1 cellular context compared by ENCODE assay signal in genomic region chr14:90005939-90006530, GRCh38.
TF ChIP-seq lines count a peak whose summit lies in the region.

No MANE protein-coding gene starts in this region.

TF ChIP-seq in K562, 482 proteins besides CTCF, POLR2A, EP300 and RAD21 (continued from another document and continues in another):
- TF ChIP-seq RNF219 (CRISPR knock-in tag; IDR thresholded peaks at IDR 0.05) = no peak
- no peak for TF ChIP-seq NCOA2 (IDR thresholded peaks at IDR 0.05; ENCODE audit: partially characterized antibody in 2 of 2)
- TF ChIP-seq MAFG (tag; conservative IDR thresholded peaks at IDR 0.05) = 0 out of 2 replicates have a peak, but pooled peaks have one; percentile 17
- peak; percentile 85 for TF ChIP-seq TCF3 (CRISPR knock-in tag; IDR thresholded peaks at IDR 0.05)
- TF ChIP-seq TFAP4 (CRISPR knock-in tag; IDR thresholded peaks at IDR 0.05; ENCODE audit: borderline replicate concordance) = peak; percentile 86
- TF ChIP-seq MECOM (CRISPR knock-in tag; IDR thresholded peaks at IDR 0.05) = 0 out of 2 replicates have a peak, but pooled peaks have one; percentile 9
- no peak for TF ChIP-seq FOXJ2 (tag; IDR thresholded peaks at IDR 0.05)
- no peak for TF ChIP-seq MNT (conservative IDR thresholded peaks at IDR 0.05)
- TF ChIP-seq FOSL1 (tag; conservative IDR thresholded peaks at IDR 0.05) = no peak
- no peak for TF ChIP-seq CREBBP (IDR thresholded peaks at IDR 0.05; ENCODE audit: low read depth, low read length)
- TF ChIP-seq RBM34 (IDR thresholded peaks at IDR 0.05; ENCODE audit: borderline replicate concordance, insufficient read depth, low read length) = no peak
- TF ChIP-seq, protein P1, sequence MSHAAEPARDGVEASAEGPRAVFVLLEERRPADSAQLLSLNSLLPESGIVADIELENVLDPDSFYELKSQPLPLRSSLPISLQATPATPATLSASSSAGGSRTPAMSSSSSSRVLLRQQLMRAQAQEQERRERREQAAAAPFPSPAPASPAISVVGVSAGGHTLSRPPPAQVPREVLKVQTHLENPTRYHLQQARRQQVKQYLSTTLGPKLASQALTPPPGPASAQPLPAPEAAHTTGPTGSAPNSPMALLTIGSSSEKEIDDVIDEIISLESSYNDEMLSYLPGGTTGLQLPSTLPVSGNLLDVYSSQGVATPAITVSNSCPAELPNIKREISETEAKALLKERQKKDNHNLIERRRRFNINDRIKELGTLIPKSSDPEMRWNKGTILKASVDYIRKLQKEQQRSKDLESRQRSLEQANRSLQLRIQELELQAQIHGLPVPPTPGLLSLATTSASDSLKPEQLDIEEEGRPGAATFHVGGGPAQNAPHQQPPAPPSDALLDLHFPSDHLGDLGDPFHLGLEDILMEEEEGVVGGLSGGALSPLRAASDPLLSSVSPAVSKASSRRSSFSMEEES (CRISPR knock-in tag; IDR thresholded peaks at IDR 0.05) = no peak
- peak; percentile 88 for TF ChIP-seq CBFA2T2 (conservative IDR thresholded peaks at IDR 0.05)
- TF ChIP-seq SRF (CRISPR knock-in tag; IDR thresholded peaks at IDR 0.05) = no peak
- TF ChIP-seq, protein P2, sequence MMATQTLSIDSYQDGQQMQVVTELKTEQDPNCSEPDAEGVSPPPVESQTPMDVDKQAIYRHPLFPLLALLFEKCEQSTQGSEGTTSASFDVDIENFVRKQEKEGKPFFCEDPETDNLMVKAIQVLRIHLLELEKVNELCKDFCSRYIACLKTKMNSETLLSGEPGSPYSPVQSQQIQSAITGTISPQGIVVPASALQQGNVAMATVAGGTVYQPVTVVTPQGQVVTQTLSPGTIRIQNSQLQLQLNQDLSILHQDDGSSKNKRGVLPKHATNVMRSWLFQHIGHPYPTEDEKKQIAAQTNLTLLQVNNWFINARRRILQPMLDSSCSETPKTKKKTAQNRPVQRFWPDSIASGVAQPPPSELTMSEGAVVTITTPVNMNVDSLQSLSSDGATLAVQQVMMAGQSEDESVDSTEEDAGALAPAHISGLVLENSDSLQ (IDR thresholded peaks at IDR 0.05) = peak; percentile 83
- TF ChIP-seq SOX6 (IDR thresholded peaks at IDR 0.05) = peak; percentile 91
- no peak for TF ChIP-seq SUPT5H (IDR thresholded peaks at IDR 0.05)
- no peak for TF ChIP-seq CAMTA2 (CRISPR knock-in tag; conservative IDR thresholded peaks at IDR 0.05)
- TF ChIP-seq NCOR1 (IDR thresholded peaks at IDR 0.05) = peak; percentile 69
- peak; percentile 84 for TF ChIP-seq TEAD4 (IDR thresholded peaks at IDR 0.05; ENCODE audit: low read length)
- TF ChIP-seq TEAD4 (CRISPR knock-in tag; IDR thresholded peaks at IDR 0.05; ENCODE audit: borderline replicate concordance) = no peak
- TF ChIP-seq KDM1A (IDR thresholded peaks at IDR 0.05) = peak in 1 of 2 experiments; percentile 66; a peak in 3 of 4 replicates
- no peak for TF ChIP-seq PTBP1 (IDR thresholded peaks at IDR 0.05; ENCODE audit: low read depth, low read length)
- TF ChIP-seq PML (IDR thresholded peaks at IDR 0.05; ENCODE audit: low read length) = peak; percentile 50; the same call in 1 of the 2 replicates
- TF ChIP-seq, protein P3, sequence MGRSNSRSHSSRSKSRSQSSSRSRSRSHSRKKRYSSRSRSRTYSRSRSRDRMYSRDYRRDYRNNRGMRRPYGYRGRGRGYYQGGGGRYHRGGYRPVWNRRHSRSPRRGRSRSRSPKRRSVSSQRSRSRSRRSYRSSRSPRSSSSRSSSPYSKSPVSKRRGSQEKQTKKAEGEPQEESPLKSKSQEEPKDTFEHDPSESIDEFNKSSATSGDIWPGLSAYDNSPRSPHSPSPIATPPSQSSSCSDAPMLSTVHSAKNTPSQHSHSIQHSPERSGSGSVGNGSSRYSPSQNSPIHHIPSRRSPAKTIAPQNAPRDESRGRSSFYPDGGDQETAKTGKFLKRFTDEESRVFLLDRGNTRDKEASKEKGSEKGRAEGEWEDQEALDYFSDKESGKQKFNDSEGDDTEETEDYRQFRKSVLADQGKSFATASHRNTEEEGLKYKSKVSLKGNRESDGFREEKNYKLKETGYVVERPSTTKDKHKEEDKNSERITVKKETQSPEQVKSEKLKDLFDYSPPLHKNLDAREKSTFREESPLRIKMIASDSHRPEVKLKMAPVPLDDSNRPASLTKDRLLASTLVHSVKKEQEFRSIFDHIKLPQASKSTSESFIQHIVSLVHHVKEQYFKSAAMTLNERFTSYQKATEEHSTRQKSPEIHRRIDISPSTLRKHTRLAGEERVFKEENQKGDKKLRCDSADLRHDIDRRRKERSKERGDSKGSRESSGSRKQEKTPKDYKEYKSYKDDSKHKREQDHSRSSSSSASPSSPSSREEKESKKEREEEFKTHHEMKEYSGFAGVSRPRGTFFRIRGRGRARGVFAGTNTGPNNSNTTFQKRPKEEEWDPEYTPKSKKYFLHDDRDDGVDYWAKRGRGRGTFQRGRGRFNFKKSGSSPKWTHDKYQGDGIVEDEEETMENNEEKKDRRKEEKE (IDR thresholded peaks at IDR 0.05; ENCODE audit: borderline replicate concordance in 1 of 2, control insufficient read depth in 1 of 2, low read depth in 2 of 2, low read length in 1 of 2) = no peak
- TF ChIP-seq RFX1 (IDR thresholded peaks at IDR 0.05) = peak; percentile 50
- TF ChIP-seq, protein P4, sequence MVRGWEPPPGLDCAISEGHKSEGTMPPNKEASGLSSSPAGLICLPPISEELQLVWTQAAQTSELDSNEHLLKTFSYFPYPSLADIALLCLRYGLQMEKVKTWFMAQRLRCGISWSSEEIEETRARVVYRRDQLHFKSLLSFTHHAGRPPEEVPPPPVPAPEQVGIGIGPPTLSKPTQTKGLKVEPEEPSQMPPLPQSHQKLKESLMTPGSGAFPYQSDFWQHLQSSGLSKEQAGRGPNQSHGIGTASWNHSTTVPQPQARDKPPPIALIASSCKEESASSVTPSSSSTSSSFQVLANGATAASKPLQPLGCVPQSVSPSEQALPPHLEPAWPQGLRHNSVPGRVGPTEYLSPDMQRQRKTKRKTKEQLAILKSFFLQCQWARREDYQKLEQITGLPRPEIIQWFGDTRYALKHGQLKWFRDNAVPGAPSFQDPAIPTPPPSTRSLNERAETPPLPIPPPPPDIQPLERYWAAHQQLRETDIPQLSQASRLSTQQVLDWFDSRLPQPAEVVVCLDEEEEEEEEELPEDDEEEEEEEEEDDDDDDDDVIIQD (CRISPR knock-in tag; IDR thresholded peaks at IDR 0.05) = no peak
- TF ChIP-seq TAL1 (IDR thresholded peaks at IDR 0.05) = peak; percentile 87
- no peak for TF ChIP-seq NCOA4 (IDR thresholded peaks at IDR 0.05; ENCODE audit: partially characterized antibody)
- no peak for TF ChIP-seq ZNF282 (CRISPR knock-in tag; IDR thresholded peaks at IDR 0.05)
- TF ChIP-seq TRIM24 (IDR thresholded peaks at IDR 0.05) = peak; percentile 57 to 70; a peak in 3 of 4 replicates
- no peak for TF ChIP-seq ZNF134 (CRISPR knock-in tag; conservative IDR thresholded peaks at IDR 0.05)
- TF ChIP-seq LCOR (CRISPR knock-in tag; IDR thresholded peaks at IDR 0.05) = no peak
- no peak for TF ChIP-seq RAD51 (IDR thresholded peaks at IDR 0.05; ENCODE audit: borderline replicate concordance, low read depth)
- no peak for TF ChIP-seq ZBTB17 (CRISPR knock-in tag; IDR thresholded peaks at IDR 0.05)
- no peak for TF ChIP-seq NR3C1 (CRISPR knock-in tag; IDR thresholded peaks at IDR 0.05)
- TF ChIP-seq DPF2 (IDR thresholded peaks at IDR 0.05) = peak; percentile 49; the same call in 1 of the 2 replicates
- TF ChIP-seq BCOR (IDR thresholded peaks at IDR 0.05) = no peak
- no peak for TF ChIP-seq MYC (IDR thresholded peaks at IDR 0.05; ENCODE audit: low read depth, low read length)
- no peak for TF ChIP-seq MYC (CRISPR knock-in tag; IDR thresholded peaks at IDR 0.05; ENCODE audit: borderline replicate concordance, low read depth)
- no peak for TF ChIP-seq RBM17 (IDR thresholded peaks at IDR 0.05; ENCODE audit: borderline replicate concordance, low read depth, low read length)
- TF ChIP-seq MTA2 (IDR thresholded peaks at IDR 0.05; ENCODE audit: low read depth) = peak; percentile 62; the same call in 1 of the 2 replicates
- TF ChIP-seq, protein P5, sequence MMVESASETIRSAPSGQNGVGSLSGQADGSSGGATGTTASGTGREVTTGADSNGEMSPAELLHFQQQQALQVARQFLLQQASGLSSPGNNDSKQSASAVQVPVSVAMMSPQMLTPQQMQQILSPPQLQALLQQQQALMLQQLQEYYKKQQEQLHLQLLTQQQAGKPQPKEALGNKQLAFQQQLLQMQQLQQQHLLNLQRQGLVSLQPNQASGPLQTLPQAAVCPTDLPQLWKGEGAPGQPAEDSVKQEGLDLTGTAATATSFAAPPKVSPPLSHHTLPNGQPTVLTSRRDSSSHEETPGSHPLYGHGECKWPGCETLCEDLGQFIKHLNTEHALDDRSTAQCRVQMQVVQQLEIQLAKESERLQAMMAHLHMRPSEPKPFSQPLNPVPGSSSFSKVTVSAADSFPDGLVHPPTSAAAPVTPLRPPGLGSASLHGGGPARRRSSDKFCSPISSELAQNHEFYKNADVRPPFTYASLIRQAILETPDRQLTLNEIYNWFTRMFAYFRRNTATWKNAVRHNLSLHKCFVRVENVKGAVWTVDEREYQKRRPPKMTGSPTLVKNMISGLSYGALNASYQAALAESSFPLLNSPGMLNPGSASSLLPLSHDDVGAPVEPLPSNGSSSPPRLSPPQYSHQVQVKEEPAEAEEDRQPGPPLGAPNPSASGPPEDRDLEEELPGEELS (CRISPR knock-in tag; IDR thresholded peaks at IDR 0.05; ENCODE audit: borderline replicate concordance) = no peak
- peak; percentile 50; the same call in 1 of the 2 replicates for TF ChIP-seq GATA2 (CRISPR knock-in tag; IDR thresholded peaks at IDR 0.05)
- 0 out of 2 replicates have a peak, but pooled peaks have one; percentile 24 for TF ChIP-seq PHB2 (IDR thresholded peaks at IDR 0.05; ENCODE audit: low read depth)
- TF ChIP-seq, protein P6, sequence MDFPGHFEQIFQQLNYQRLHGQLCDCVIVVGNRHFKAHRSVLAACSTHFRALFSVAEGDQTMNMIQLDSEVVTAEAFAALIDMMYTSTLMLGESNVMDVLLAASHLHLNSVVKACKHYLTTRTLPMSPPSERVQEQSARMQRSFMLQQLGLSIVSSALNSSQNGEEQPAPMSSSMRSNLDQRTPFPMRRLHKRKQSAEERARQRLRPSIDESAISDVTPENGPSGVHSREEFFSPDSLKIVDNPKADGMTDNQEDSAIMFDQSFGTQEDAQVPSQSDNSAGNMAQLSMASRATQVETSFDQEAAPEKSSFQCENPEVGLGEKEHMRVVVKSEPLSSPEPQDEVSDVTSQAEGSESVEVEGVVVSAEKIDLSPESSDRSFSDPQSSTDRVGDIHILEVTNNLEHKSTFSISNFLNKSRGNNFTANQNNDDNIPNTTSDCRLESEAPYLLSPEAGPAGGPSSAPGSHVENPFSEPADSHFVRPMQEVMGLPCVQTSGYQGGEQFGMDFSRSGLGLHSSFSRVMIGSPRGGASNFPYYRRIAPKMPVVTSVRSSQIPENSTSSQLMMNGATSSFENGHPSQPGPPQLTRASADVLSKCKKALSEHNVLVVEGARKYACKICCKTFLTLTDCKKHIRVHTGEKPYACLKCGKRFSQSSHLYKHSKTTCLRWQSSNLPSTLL (IDR thresholded peaks at IDR 0.05) = no peak
- TF ChIP-seq ZNF707 (CRISPR knock-in tag; conservative IDR thresholded peaks at IDR 0.05) = no peak
- TF ChIP-seq FOXM1 (IDR thresholded peaks at IDR 0.05; ENCODE audit: low read depth) = peak; percentile 40
- no peak for TF ChIP-seq FOXM1 (CRISPR knock-in tag; IDR thresholded peaks at IDR 0.05; ENCODE audit: low read depth)
- TF ChIP-seq ZNF316 (IDR thresholded peaks at IDR 0.05) = peak; percentile 40; the same call in 1 of the 2 replicates
- peak; percentile 49; the same call in 1 of the 2 replicates for TF ChIP-seq KLF16 (IDR thresholded peaks at IDR 0.05)
- TF ChIP-seq CBFA2T3 (IDR thresholded peaks at IDR 0.05) = peak; percentile 92
- peak; percentile 61 for TF ChIP-seq NFIC (IDR thresholded peaks at IDR 0.05)
- no peak for TF ChIP-seq SNRNP70 (optimal IDR thresholded peaks at IDR 0.05; ENCODE audit: low read depth, low read length)
- TF ChIP-seq FOXP1 (CRISPR knock-in tag; IDR thresholded peaks at IDR 0.05) = no peak
- no peak for TF ChIP-seq MCM3 (IDR thresholded peaks at IDR 0.05)
- no peak for TF ChIP-seq BRD4 (IDR thresholded peaks at IDR 0.05)
- no peak for TF ChIP-seq POLR2G (IDR thresholded peaks at IDR 0.05; ENCODE audit: low read depth, low read length)
- TF ChIP-seq ELK3 (CRISPR knock-in tag; IDR thresholded peaks at IDR 0.05) = no peak
